19 cellular contexts compared by ENCODE assay signal in genomic region chrX:24471808-24472207, GRCh38. TPM values are rescaled to one million over a fixed set of nuclear protein-coding genes. Genes with fewer than 3 reads are reported as not detected.
A peak's percentile ranks its signal among the peaks of the same experiment; 100 is the strongest.
DNase-seq lines count a peak whose midpoint lies in the region; ATAC-seq lines count a peak whose summit lies in the region.
"Had no signal": no experiment of that assay in that cellular context is flagged by ENCODE, and none has a peak within 500 bp of the region (broad histone marks: within the 10 kb centered on the region; RNA-seq: fewer than 3 reads in every experiment).

No MANE protein-coding gene starts in this region.

- no peak for ATAC-seq in naive thymus-derived CD4-positive, alpha-beta T cell
- ATAC-seq in GM19467 (IDR thresholded peaks at IDR 0.05; ENCODE audit: unreplicated experiment) = no peak
- ATAC-seq: activated CD8-positive, alpha-beta memory T cell treated with anti-CD3 and anti-CD28 coated beads, Interleukin-2, amount 10 ng/mL, durations not matched to agents 7 days and 5 days had no signal

- peaks cover 60% of the 10 kb centered on the region for H3K4me1 ChIP-seq in CD4-positive, alpha-beta memory T cell (ENCODE audit: insufficient read depth, low read length)
- peaks cover 15 to 16% of the 10 kb centered on the region in 2 donors for H3K4me1 ChIP-seq in naive thymus-derived CD4-positive, alpha-beta T cell (ENCODE audit: control insufficient read depth in 2 of 2, insufficient read depth in 2 of 2, low read length in 2 of 2)
- H3K4me1 ChIP-seq: right lobe of liver, testis had no signal

- no peak overlapping the region for H3K4me3 ChIP-seq in CD4-positive, alpha-beta memory T cell (ENCODE audit: low read length in 2 of 2)
- H3K4me3 ChIP-seq in naive thymus-derived CD4-positive, alpha-beta T cell (ENCODE audit: low read length) = no peak overlapping the region
- H3K4me3 ChIP-seq: GM23248, ovary, right lobe of liver, testis had no signal

- no peak for DNase-seq in activated T-cell treated with anti-CD3 and anti-CD28 coated beads, Interleukin-2, amount 50 U/mL, for 24 hours
- DNase-seq in activated T-cell treated with anti-CD3 and anti-CD28 coated beads, Interleukin-2, amount 50 U/mL, for 48 hours = no peak
- peak in 1 of 5 donors; percentile 16 for DNase-seq in CD4-positive, alpha-beta memory T cell
- DNase-seq in activated CD4-positive, alpha-beta memory T cell treated with anti-CD3 and anti-CD28 coated beads, Interleukin-2, amount 10 ng/mL, durations not matched to agents 7 days and 5 days = no peak
- no peak for DNase-seq in naive thymus-derived CD4-positive, alpha-beta T cell
- DNase-seq in retina = no peak
- DNase-seq in NCI-H146 (lab: John Stamatoyannopoulos, UW) = no peak
- DNase-seq: activated CD8-positive, alpha-beta memory T cell treated with anti-CD3 and anti-CD28 coated beads, Interleukin-2, amount 10 ng/mL, durations not matched to agents 7 days and 5 days; brain microvascular endothelial cell; GM23248; mesenchymal stem cell; NCI-H1694 treated with DMSO at 0.1 percent for 48 hours; NCI-H748 treated with DMSO at 0.1 percent for 48 hours; ovary; right lobe of liver; SHP77; SW 1271; testis had no signal

- peak overlapping the region; percentile 45 for H3K27ac Mint-ChIP-seq in activated T-cell treated with anti-CD3 and anti-CD28 coated beads, Interleukin-2, amount 50 U/mL, for 24 hours
- H3K27ac Mint-ChIP-seq in CD4-positive, alpha-beta memory T cell = peak overlapping the region; percentile 25 to 85 (median 53)
- H3K27ac Mint-ChIP-seq in activated CD4-positive, alpha-beta memory T cell treated with anti-CD3 and anti-CD28 coated beads, Interleukin-2, amount 10 ng/mL, durations not matched to agents 7 days and 5 days = peak overlapping the region; percentile 36
- peak overlapping the region; percentile 1 to 73 (median 47) for H3K27ac Mint-ChIP-seq in naive thymus-derived CD4-positive, alpha-beta T cell
- H3K27ac Mint-ChIP-seq: activated CD8-positive, alpha-beta memory T cell treated with anti-CD3 and anti-CD28 coated beads, Interleukin-2, amount 10 ng/mL, durations not matched to agents 7 days and 5 days had no signal

- intact Hi-C loops in CD4-positive, alpha-beta memory T cell (cut with micrococcal nuclease) = no loop called here
- intact Hi-C loops in naive thymus-derived CD4-positive, alpha-beta T cell (cut with micrococcal nuclease) = loop anchor here in 1 of 2 donors (10.0 kb wide), 1 partner anchor 447 kb away; the partner anchor contains the start of gene KLHL15

- no peaks in the 10 kb centered on the region for H3K9me3 ChIP-seq in CD4-positive, alpha-beta memory T cell (ENCODE audit: control insufficient read depth in 1 of 2, low read length in 2 of 2)
- no peaks in the 10 kb centered on the region for H3K9me3 ChIP-seq in naive thymus-derived CD4-positive, alpha-beta T cell (ENCODE audit: control insufficient read depth in 2 of 3, low read length in 3 of 3)
- H3K9me3 ChIP-seq: ovary, right lobe of liver, testis had no signal

- H3K36me3 ChIP-seq in CD4-positive, alpha-beta memory T cell (ENCODE audit: insufficient read depth, low read length) = no peaks in the 10 kb centered on the region
- H3K36me3 ChIP-seq in naive thymus-derived CD4-positive, alpha-beta T cell (ENCODE audit: control insufficient read depth in 2 of 3, insufficient read depth in 3 of 3, low read length in 3 of 3) = no peaks in the 10 kb centered on the region
- H3K36me3 ChIP-seq: brain microvascular endothelial cell, ovary, right lobe of liver had no signal

- H3K27me3 ChIP-seq in CD4-positive, alpha-beta memory T cell (ENCODE audit: insufficient read depth, low read length) = no peaks in the 10 kb centered on the region
- H3K27me3 ChIP-seq in naive thymus-derived CD4-positive, alpha-beta T cell (ENCODE audit: control insufficient read depth in 2 of 2, insufficient read depth in 2 of 2, low read length in 2 of 2) = no peaks in the 10 kb centered on the region
- H3K27me3 ChIP-seq: brain microvascular endothelial cell, ovary, right lobe of liver, testis had no signal

- POLR2A ChIA-PET in CD4-positive, alpha-beta memory T cell (lab: Charles Lee; ENCODE audit: partially characterized antibody) = interaction anchor here (1.1 kb wide), 1 partner anchor 76 kb away, joined by 4 read pairs; no protein-coding TSS in a partner anchor
- POLR2A ChIA-PET in activated CD4-positive, alpha-beta memory T cell treated with anti-CD3 and anti-CD28 coated beads, Interleukin-2, amount 10 ng/mL, durations not matched to agents 7 days and 5 days (lab: Charles Lee) = interaction anchor here (7.4 kb wide), 1 partner anchor 7 kb away, joined by 99 read pairs; no protein-coding TSS in a partner anchor
- POLR2A ChIA-PET in naive thymus-derived CD4-positive, alpha-beta T cell (lab: Charles Lee) = interaction anchor here (0.9 kb wide), 1 partner anchor 8 kb away, joined by 3 read pairs; no protein-coding TSS in a partner anchor

- no peak overlapping the region for H3K4me3 Mint-ChIP-seq in activated T-cell treated with anti-CD3 and anti-CD28 coated beads, Interleukin-2, amount 50 U/mL, for 24 hours
- H3K4me3 Mint-ChIP-seq in CD4-positive, alpha-beta memory T cell = peak overlapping the region; percentile 4 to 74 (median 42)
- H3K4me3 Mint-ChIP-seq in activated CD4-positive, alpha-beta memory T cell treated with anti-CD3 and anti-CD28 coated beads, Interleukin-2, amount 10 ng/mL, durations not matched to agents 7 days and 5 days = peak overlapping the region; percentile 8
- H3K4me3 Mint-ChIP-seq in naive thymus-derived CD4-positive, alpha-beta T cell = peak overlapping the region; percentile 12 to 74 (median 54)
- H3K4me3 Mint-ChIP-seq: activated CD8-positive, alpha-beta memory T cell treated with anti-CD3 and anti-CD28 coated beads, Interleukin-2, amount 10 ng/mL, durations not matched to agents 7 days and 5 days had no signal

- H3K27me3 Mint-ChIP-seq in activated T-cell treated with anti-CD3 and anti-CD28 coated beads, Interleukin-2, amount 50 U/mL, for 24 hours = peaks cover 3% of the 10 kb centered on the region
- H3K27me3 Mint-ChIP-seq in CD4-positive, alpha-beta memory T cell = no peaks in the 10 kb centered on the region
- no peaks in the 10 kb centered on the region for H3K27me3 Mint-ChIP-seq in activated CD4-positive, alpha-beta memory T cell treated with anti-CD3 and anti-CD28 coated beads, Interleukin-2, amount 10 ng/mL, durations not matched to agents 7 days and 5 days
- no peaks in the 10 kb centered on the region for H3K27me3 Mint-ChIP-seq in naive thymus-derived CD4-positive, alpha-beta T cell
- H3K27me3 Mint-ChIP-seq: activated CD8-positive, alpha-beta memory T cell treated with anti-CD3 and anti-CD28 coated beads, Interleukin-2, amount 10 ng/mL, durations not matched to agents 7 days and 5 days had no signal

- peaks cover 2% of the 10 kb centered on the region for H3K36me3 Mint-ChIP-seq in activated T-cell treated with anti-CD3 and anti-CD28 coated beads, Interleukin-2, amount 50 U/mL, for 24 hours (ENCODE audit: low read depth)
- peaks cover 0 to 2% of the 10 kb centered on the region in 2 donors for H3K36me3 Mint-ChIP-seq in CD4-positive, alpha-beta memory T cell
- H3K36me3 Mint-ChIP-seq in activated CD4-positive, alpha-beta memory T cell treated with anti-CD3 and anti-CD28 coated beads, Interleukin-2, amount 10 ng/mL, durations not matched to agents 7 days and 5 days (ENCODE audit: low read depth) = no peaks in the 10 kb centered on the region
- H3K36me3 Mint-ChIP-seq in naive thymus-derived CD4-positive, alpha-beta T cell = peaks cover 0 to 3% (median 0%) of the 10 kb centered on the region in 5 donors
- H3K36me3 Mint-ChIP-seq: activated CD8-positive, alpha-beta memory T cell treated with anti-CD3 and anti-CD28 coated beads, Interleukin-2, amount 10 ng/mL, durations not matched to agents 7 days and 5 days had no signal

- peaks cover 67% of the 10 kb centered on the region for H3K4me1 Mint-ChIP-seq in activated T-cell treated with anti-CD3 and anti-CD28 coated beads, Interleukin-2, amount 50 U/mL, for 24 hours (ENCODE audit: low read depth)
- peaks cover 37 to 71% (median 55%) of the 10 kb centered on the region in 4 donors for H3K4me1 Mint-ChIP-seq in CD4-positive, alpha-beta memory T cell
- peaks cover 64% of the 10 kb centered on the region for H3K4me1 Mint-ChIP-seq in activated CD4-positive, alpha-beta memory T cell treated with anti-CD3 and anti-CD28 coated beads, Interleukin-2, amount 10 ng/mL, durations not matched to agents 7 days and 5 days
- peaks cover 22 to 79% (median 73%) of the 10 kb centered on the region in 7 donors for H3K4me1 Mint-ChIP-seq in naive thymus-derived CD4-positive, alpha-beta T cell

- H3K9me3 Mint-ChIP-seq in activated T-cell treated with anti-CD3 and anti-CD28 coated beads, Interleukin-2, amount 50 U/mL, for 24 hours = no peaks in the 10 kb centered on the region
- no peaks in the 10 kb centered on the region for H3K9me3 Mint-ChIP-seq in CD4-positive, alpha-beta memory T cell
- H3K9me3 Mint-ChIP-seq in activated CD4-positive, alpha-beta memory T cell treated with anti-CD3 and anti-CD28 coated beads, Interleukin-2, amount 10 ng/mL, durations not matched to agents 7 days and 5 days = no peaks in the 10 kb centered on the region
- H3K9me3 Mint-ChIP-seq in naive thymus-derived CD4-positive, alpha-beta T cell = peaks cover 0 to 4% (median 0%) of the 10 kb centered on the region in 11 donors

- H3K27ac ChIP-seq in CD4-positive, alpha-beta memory T cell (ENCODE audit: low read depth, low read length) = no peak overlapping the region
- H3K27ac ChIP-seq in naive thymus-derived CD4-positive, alpha-beta T cell (ENCODE audit: low read depth, low read length) = no peak overlapping the region
- H3K27ac ChIP-seq: brain microvascular endothelial cell, GM23248, ovary, right lobe of liver, testis had no signal

- CTCF ChIA-PET in CD4-positive, alpha-beta memory T cell (lab: Charles Lee; ENCODE audit: partially characterized antibody) = interaction anchor here (1.3 kb wide), 1 partner anchor 26 kb away, joined by 3 read pairs; no protein-coding TSS in a partner anchor
- CTCF ChIA-PET in activated CD4-positive, alpha-beta memory T cell treated with anti-CD3 and anti-CD28 coated beads, Interleukin-2, amount 10 ng/mL, durations not matched to agents 7 days and 5 days (lab: Charles Lee) = interaction anchor here (0.7 to 1.2 kb wide), 2 partner anchors 8 to 76 kb away, joined by 3 to 4 read pairs; no protein-coding TSS in a partner anchor
- CTCF ChIA-PET in naive thymus-derived CD4-positive, alpha-beta T cell (lab: Charles Lee) = no interaction called here

RNA-seq across cellular contexts. Expression of gene PDK3, which starts 6.7 kb away (rescaled TPM):
- total RNA-seq in CD4-positive, alpha-beta memory T cell = 10 to 100 TPM; 30.3 to 31.1 TPM
- polyA plus RNA-seq in CD4-positive, alpha-beta memory T cell = 10 to 100 TPM; 37.4 to 43.3 TPM
- 10 to 100 TPM; 28.0 to 29.0 TPM for total RNA-seq in activated CD4-positive, alpha-beta memory T cell treated with anti-CD3 and anti-CD28 coated beads, Interleukin-2, amount 10 ng/mL, durations not matched to agents 7 days and 5 days
- 10 to 100 TPM; 17.4 to 29.4 (median 28.5) TPM for total RNA-seq in naive thymus-derived CD4-positive, alpha-beta T cell
- 10 to 100 TPM; 40.0 to 44.1 TPM for polyA plus RNA-seq in naive thymus-derived CD4-positive, alpha-beta T cell
